ENCODE assay signal across 9 cellular contexts in genomic region chr17:73902416-73903181, GRCh38.
DNase-seq lines count a peak whose midpoint lies in the region; ATAC-seq lines count a peak whose summit lies in the region.
"Had no signal": no experiment of that assay in that cellular context is flagged by ENCODE, and none has a peak within 500 bp of the region (broad histone marks: within the 10 kb centered on the region; RNA-seq: fewer than 3 reads in every experiment).

No MANE protein-coding gene starts in this region.

- peaks cover 34% of the 10 kb centered on the region for H3K27me3 Mint-ChIP-seq in activated CD4-positive, alpha-beta T cell treated with anti-CD3 and anti-CD28 coated beads, Interleukin-2, amount 10 ng/mL, durations not matched to agents 24 days and 14 days
- H3K27me3 Mint-ChIP-seq in stimulated activated naive CD8-positive, alpha-beta T cell treated with anti-CD3 and anti-CD28 coated beads, Interleukin-15, amount 100 ng/mL, for 72 hours, result peaks cover 55% of the 10 kb centered on the region

- H3K36me3 Mint-ChIP-seq in activated CD4-positive, alpha-beta T cell treated with anti-CD3 and anti-CD28 coated beads, Interleukin-2, amount 10 ng/mL, durations not matched to agents 24 days and 14 days (ENCODE audit: low read depth), result no peaks in the 10 kb centered on the region

- H3K4me1 Mint-ChIP-seq in activated CD4-positive, alpha-beta T cell treated with anti-CD3 and anti-CD28 coated beads, Interleukin-2, amount 10 ng/mL, durations not matched to agents 24 days and 14 days, result peaks cover 4% of the 10 kb centered on the region
- H3K4me1 Mint-ChIP-seq in stimulated activated naive CD8-positive, alpha-beta T cell treated with anti-CD3 and anti-CD28 coated beads, Interleukin-15, amount 100 ng/mL, for 72 hours, result peaks cover 16% of the 10 kb centered on the region

- no peak for DNase-seq in activated CD4-positive, alpha-beta T cell treated with anti-CD3 and anti-CD28 coated beads, Interleukin-2, amount 10 ng/mL, durations not matched to agents 24 days and 14 days
- DNase-seq in activated CD4-positive, alpha-beta T cell treated with anti-CD3 and anti-CD28 coated beads, Interleukin-2, amount 50 U/mL, for 48 hours, result no peak
- DNase-seq in NCI-H2227 treated with DMSO at 0.1 percent for 48 hours (lab: John Stamatoyannopoulos, UW) (peak; percentile 72), left ventricle myocardium superior (peak; percentile 42), GM19238 (ENCODE audit: insufficient read length, low spot score) (no peak)
- no peak for DNase-seq in stimulated activated naive CD8-positive, alpha-beta T cell treated with anti-CD3 and anti-CD28 coated beads, Interleukin-15, amount 100 ng/mL, for 72 hours
- DNase-seq: central memory CD4-positive, alpha-beta T cell had no signal

- H3K4me3 Mint-ChIP-seq in activated CD4-positive, alpha-beta T cell treated with anti-CD3 and anti-CD28 coated beads, Interleukin-2, amount 10 ng/mL, durations not matched to agents 24 days and 14 days, result peak overlapping the region; percentile 47
- peak overlapping the region; percentile 59 to 93 for H3K4me3 Mint-ChIP-seq in stimulated activated naive CD8-positive, alpha-beta T cell treated with anti-CD3 and anti-CD28 coated beads, Interleukin-15, amount 100 ng/mL, for 72 hours

- intact Hi-C loops in activated CD4-positive, alpha-beta T cell treated with anti-CD3 and anti-CD28 coated beads, Interleukin-2, amount 10 ng/mL, durations not matched to agents 24 days and 14 days (cut with micrococcal nuclease), result no loop called here
- intact Hi-C loops in left ventricle myocardium superior (cut with micrococcal nuclease), result no loop called here

- no peak for ATAC-seq in left ventricle myocardium superior
- ATAC-seq in stimulated activated naive CD8-positive, alpha-beta T cell treated with anti-CD3 and anti-CD28 coated beads, Interleukin-15, amount 100 ng/mL, for 72 hours, result no peak
- ATAC-seq in HG03135 (IDR thresholded peaks at IDR 0.05; ENCODE audit: unreplicated experiment), result no peak
- no peak for ATAC-seq in GM19452 (IDR thresholded peaks at IDR 0.05; ENCODE audit: unreplicated experiment)

- H3K27ac Mint-ChIP-seq in activated CD4-positive, alpha-beta T cell treated with anti-CD3 and anti-CD28 coated beads, Interleukin-2, amount 10 ng/mL, durations not matched to agents 24 days and 14 days, result no peak overlapping the region
- H3K27ac Mint-ChIP-seq in stimulated activated naive CD8-positive, alpha-beta T cell treated with anti-CD3 and anti-CD28 coated beads, Interleukin-15, amount 100 ng/mL, for 72 hours, result peak overlapping the region in 1 of 2 donors; percentile 36

- H3K9me3 Mint-ChIP-seq in activated CD4-positive, alpha-beta T cell treated with anti-CD3 and anti-CD28 coated beads, Interleukin-2, amount 10 ng/mL, durations not matched to agents 24 days and 14 days, result no peaks in the 10 kb centered on the region
- no peaks in the 10 kb centered on the region for H3K9me3 Mint-ChIP-seq in stimulated activated naive CD8-positive, alpha-beta T cell treated with anti-CD3 and anti-CD28 coated beads, Interleukin-15, amount 100 ng/mL, for 72 hours

Comparison
In these comparisons a context has a peak if more than half of its experiments do, and no peak if none do; other contexts are left out.
1. DNase-seq: peak in NCI-H2227 treated with DMSO at 0.1 percent for 48 hours (single experiment) and left ventricle myocardium superior (single experiment); none in activated CD4-positive, alpha-beta T cell treated with anti-CD3 and anti-CD28 coated beads, Interleukin-2, amount 10 ng/mL, durations not matched to agents 24 days and 14 days (single experiment), activated CD4-positive, alpha-beta T cell treated with anti-CD3 and anti-CD28 coated beads, Interleukin-2, amount 50 U/mL, for 48 hours (0 of 2), stimulated activated naive CD8-positive, alpha-beta T cell treated with anti-CD3 and anti-CD28 coated beads, Interleukin-15, amount 100 ng/mL, for 72 hours (0 of 2) and GM19238 (single experiment).